In genomic region chr2:11494310-11494709, GRCh38 we compare ENCODE assay signal across 1 cellular context.
TF ChIP-seq lines count a peak whose summit lies in the region.

No MANE protein-coding gene starts in this region.

TF ChIP-seq in HepG2, 621 proteins besides CTCF, POLR2A, EP300 and RAD21 (continued from another document):
- TF ChIP-seq PRDM10 (CRISPR knock-in tag; IDR thresholded peaks at IDR 0.05; ENCODE audit: low read depth) (no peak), HNF4A (CRISPR knock-in tag; IDR thresholded peaks at IDR 0.05) (peak; percentile 39; the same call in 1 of the 2 replicates)
- TF ChIP-seq, protein P1, sequence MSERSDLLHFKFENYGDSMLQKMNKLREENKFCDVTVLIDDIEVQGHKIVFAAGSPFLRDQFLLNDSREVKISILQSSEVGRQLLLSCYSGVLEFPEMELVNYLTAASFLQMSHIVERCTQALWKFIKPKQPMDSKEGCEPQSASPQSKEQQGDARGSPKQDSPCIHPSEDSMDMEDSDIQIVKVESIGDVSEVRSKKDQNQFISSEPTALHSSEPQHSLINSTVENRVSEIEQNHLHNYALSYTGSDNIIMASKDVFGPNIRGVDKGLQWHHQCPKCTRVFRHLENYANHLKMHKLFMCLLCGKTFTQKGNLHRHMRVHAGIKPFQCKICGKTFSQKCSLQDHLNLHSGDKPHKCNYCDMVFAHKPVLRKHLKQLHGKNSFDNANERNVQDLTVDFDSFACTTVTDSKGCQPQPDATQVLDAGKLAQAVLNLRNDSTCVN (CRISPR knock-in tag; IDR thresholded peaks at IDR 0.05; ENCODE audit: borderline replicate concordance), result peak; percentile 97
- TF ChIP-seq, protein P2, sequence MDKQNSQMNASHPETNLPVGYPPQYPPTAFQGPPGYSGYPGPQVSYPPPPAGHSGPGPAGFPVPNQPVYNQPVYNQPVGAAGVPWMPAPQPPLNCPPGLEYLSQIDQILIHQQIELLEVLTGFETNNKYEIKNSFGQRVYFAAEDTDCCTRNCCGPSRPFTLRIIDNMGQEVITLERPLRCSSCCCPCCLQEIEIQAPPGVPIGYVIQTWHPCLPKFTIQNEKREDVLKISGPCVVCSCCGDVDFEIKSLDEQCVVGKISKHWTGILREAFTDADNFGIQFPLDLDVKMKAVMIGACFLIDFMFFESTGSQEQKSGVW (CRISPR knock-in tag; IDR thresholded peaks at IDR 0.05; ENCODE audit: borderline replicate concordance), result no peak
